ENCODE assay signal across 8 cellular contexts in genomic region chr2:177391822-177392372, GRCh38. TPM values are rescaled to one million over a fixed set of nuclear protein-coding genes. Genes with fewer than 3 reads are reported as not detected.
A peak's percentile ranks its signal among the peaks of the same experiment; 100 is the strongest.
DNase-seq lines count a peak whose midpoint lies in the region; ATAC-seq, FAIRE-seq and TF ChIP-seq lines count a peak whose summit lies in the region.

No MANE protein-coding gene starts in this region.

- no peak for TF ChIP-seq CTCF in heart right ventricle (IDR thresholded peaks at IDR 0.05)
- TF ChIP-seq CTCF in GM12878 (IDR thresholded peaks at IDR 0.05 in 2 of 3, conservative IDR thresholded peaks at IDR 0.05 in 1 of 3; ENCODE audit: control insufficient read depth in 2 of 3, extremely low read depth in 1 of 3, insufficient read depth in 1 of 3, low read depth in 3 of 3, low read length in 3 of 3), result no peak

- POLR2A ChIA-PET in GM12878 (lab: Charles Lee), result interaction anchor here (0.8 to 1.3 kb wide), 4 partner anchors 10 to 39 kb away, joined by 3 to 4 read pairs (median 4); no protein-coding TSS in a partner anchor

- H3K18ac ChIP-seq in mesendoderm (ENCODE audit: low read length), result no peak overlapping the region

- H3K79me2 ChIP-seq in GM12878 (ENCODE audit: control insufficient read depth, insufficient read depth, low read length), result peaks cover 46% of the 10 kb centered on the region
- peaks cover 31% of the 10 kb centered on the region for H3K79me2 ChIP-seq in mesendoderm (ENCODE audit: control insufficient read depth, insufficient read depth, low read length)

- H2BK5ac ChIP-seq in mesendoderm (ENCODE audit: low read length), result no peak overlapping the region

- SMC1A ChIA-PET in GM12878 (lab: Charles Lee; ENCODE audit: uncharacterized antibody, unreplicated experiment), result interaction anchor here (1.0 to 5.0 kb wide), 8 partner anchors 10 to 227 kb away, joined by 3 to 52 read pairs (median 8); partner anchors contain the start of gene NFE2L2

- H2BK120ac ChIP-seq in mesendoderm (ENCODE audit: low read depth, low read length), result no peak overlapping the region

- RAD21 ChIA-PET in GM12878 (lab: Charles Lee; ENCODE audit: unreplicated experiment), result interaction anchor here (0.8 to 1.7 kb wide), 7 partner anchors 8 to 110 kb away, joined by 3 to 7 read pairs (median 4); no protein-coding TSS in a partner anchor

- no peak for TF ChIP-seq POLR2A in GM12878 (IDR thresholded peaks at IDR 0.05; ENCODE audit: low read depth, low read length)

- WGBS in heart right ventricle, 2 donors, result 51 to 55% methylated on average over 4 of the region's 4 CpGs
- WGBS in GM12878 (ENCODE audit: insufficient coverage, insufficient replicate concordance, low lambda C conversion rate, missing lambda C conversion rate), result 17% methylated on average over 4 of the region's 4 CpGs
- no CpG with 5 or more reads among the region's 4 CpGs for WGBS in mesendoderm (ENCODE audit: extremely low coverage, insufficient coverage, low lambda C conversion rate)
- WGBS in aorta, 2 donors, result 68 to 73% methylated on average over 4 of the region's 4 CpGs

- H2BK15ac ChIP-seq in mesendoderm (replicated peaks; ENCODE audit: low read depth), result no peak overlapping the region

- H3K4me3 ChIP-seq in heart right ventricle (peak overlapping the region in 9 of 10 donors; percentile 80 to 99 (median 92)), GM12878 (peak overlapping the region; percentile 91), mesendoderm (ENCODE audit: low read length) (peak overlapping the region; percentile 31), aorta (ENCODE audit: low read length in 2 of 2) (peak overlapping the region; percentile 43 to 81)

- peak overlapping the region; percentile 91 for H3K56ac ChIP-seq in mesendoderm (ENCODE audit: low read length)

- H3K36me3 ChIP-seq in heart right ventricle, result no peaks in the 10 kb centered on the region
- no peaks in the 10 kb centered on the region for H3K36me3 ChIP-seq in GM12878 (ENCODE audit: control insufficient read depth in 2 of 2, insufficient read depth in 2 of 2, low read length in 1 of 2)
- no peaks in the 10 kb centered on the region for H3K36me3 ChIP-seq in mesendoderm (ENCODE audit: control insufficient read depth, insufficient read depth, low read length)
- no peaks in the 10 kb centered on the region for H3K36me3 ChIP-seq in aorta (ENCODE audit: control insufficient read depth in 1 of 2, insufficient read depth in 2 of 2, low read length in 1 of 2)

- no peak overlapping the region for H3K23ac ChIP-seq in mesendoderm (ENCODE audit: low read length)

- TF ChIP-seq RAD21 in GM12878 (IDR thresholded peaks at IDR 0.05; ENCODE audit: insufficient read depth, low read depth, low read length), result no peak

- no peak for DNase-seq in heart right ventricle
- DNase-seq in Right ventricle myocardium inferior (ENCODE audit: missing footprints), result no peak
- DNase-seq in GM12878 (ENCODE audit: low read depth, low spot score), result no peak
- no peak for DNase-seq in mesendoderm
- no peak for DNase-seq in aorta
- DNase-seq in iPS-NIHi11 (ENCODE audit: low spot score), result no peak
- DNase-seq in effector CD4-positive, alpha-beta T cell, result no peak

- CTCF ChIA-PET in GM12878 (lab: Yijun Ruan, JAX), result interaction anchor here (0.6 to 3.8 kb wide), 13 partner anchors 10 to 493 kb away, joined by 3 to 17 read pairs (median 4); partner anchors contain the start of gene NFE2L2

- no peak overlapping the region for H4K8ac ChIP-seq in mesendoderm (ENCODE audit: low read depth, low read length)

- no peak for FAIRE-seq in GM12878 (lab: Jason Lieb, UNC)

- ATAC-seq in heart right ventricle, result no peak
- no peak for ATAC-seq in Right ventricle myocardium inferior
- no peak for ATAC-seq in GM12878
- ATAC-seq in aorta (ENCODE audit: low FRiP score), result no peak
- ATAC-seq in HG02870 (IDR thresholded peaks at IDR 0.05; ENCODE audit: unreplicated experiment), result no peak

- intact Hi-C loops in heart right ventricle (cut with DNase I) (loop anchor here in 1 of 10 donors (10.0 kb wide), 1 partner anchor 127 kb away; the partner anchor contains the start of gene NFE2L2), Right ventricle myocardium inferior (cut with DNase I) (loop anchor here (10.0 kb wide), 1 partner anchor 127 kb away; the partner anchor contains the start of gene NFE2L2), GM12878 (cut with micrococcal nuclease; ENCODE audit: unreplicated experiment) (loop anchor here (10.0 kb wide), 1 partner anchor 127 kb away; the partner anchor contains the start of gene NFE2L2), aorta (cut with DNase I) (loop anchor here in 1 of 2 donors (5.0 kb wide), 1 partner anchor 225 kb away; no protein-coding TSS in a partner anchor)

- H3K79me1 ChIP-seq in mesendoderm (ENCODE audit: low read length), result peaks cover 8% of the 10 kb centered on the region

- peak overlapping the region; percentile 98 for H2AFZ ChIP-seq in GM12878 (ENCODE audit: control insufficient read depth, low read depth, low read length)

- no peak overlapping the region for H2AK5ac ChIP-seq in mesendoderm (ENCODE audit: low read length)

- H3K27ac ChIP-seq in heart right ventricle (peak overlapping the region in 8 of 10 donors; percentile 81 to 93 (median 84)), GM12878 (ENCODE audit: control insufficient read depth, insufficient read depth) (peak overlapping the region; percentile 66), mesendoderm (ENCODE audit: low read depth, low read length) (no peak overlapping the region), aorta (ENCODE audit: low read depth in 1 of 2, low read length in 2 of 2) (no peak overlapping the region)

- H3K9me3 ChIP-seq in heart right ventricle (no peaks in the 10 kb centered on the region), GM12878 (replicated peaks; ENCODE audit: control insufficient read depth, insufficient read depth, low read length) (no peaks in the 10 kb centered on the region), aorta (ENCODE audit: control insufficient read depth, low read length) (no peaks in the 10 kb centered on the region)

- TSS peak; percentile 68 for BruUV-seq in GM12878 (replicated peaks; lab: Mats Ljungman, UMichigan)

- no peaks in the 10 kb centered on the region for H4K20me1 ChIP-seq in GM12878 (ENCODE audit: control insufficient read depth, insufficient read depth)

- no peak for TF ChIP-seq EP300 in GM12878 (IDR thresholded peaks at IDR 0.05; ENCODE audit: borderline replicate concordance in 1 of 2, control insufficient read depth in 1 of 2, low read depth in 2 of 2, low read length in 2 of 2)

- H3K9ac ChIP-seq in GM12878 (ENCODE audit: control insufficient read depth, insufficient read depth, low read length), result peak overlapping the region; percentile 87
- peak overlapping the region; percentile 94 for H3K9ac ChIP-seq in mesendoderm (ENCODE audit: low read length)

- H3K27me3 ChIP-seq in heart right ventricle (no peaks in the 10 kb centered on the region), GM12878 (replicated peaks in 1 of 2; ENCODE audit: control insufficient read depth in 2 of 2, insufficient read depth in 2 of 2, low read length in 1 of 2) (no peaks in the 10 kb centered on the region), mesendoderm (ENCODE audit: insufficient read depth, low read length, poor library complexity) (no peaks in the 10 kb centered on the region), aorta (ENCODE audit: control insufficient read depth in 1 of 2, insufficient read depth in 2 of 2, low read length in 1 of 2) (no peaks in the 10 kb centered on the region)

- in situ Hi-C loops in GM12878 (cut with MboI), result no loop called here

- peak overlapping the region; percentile 63 for H4K5ac ChIP-seq in mesendoderm (ENCODE audit: low read length)

- H3K4me2 ChIP-seq in GM12878 (ENCODE audit: control insufficient read depth, insufficient read depth), result peak overlapping the region; percentile 100
- H3K4me2 ChIP-seq in mesendoderm (ENCODE audit: low read length), result peak overlapping the region; percentile 66

- peaks cover 0 to 53% (median 34%) of the 10 kb centered on the region in 9 donors for H3K4me1 ChIP-seq in heart right ventricle
- H3K4me1 ChIP-seq in GM12878 (ENCODE audit: control insufficient read depth, insufficient read depth, low read length), result peaks cover 16% of the 10 kb centered on the region
- H3K4me1 ChIP-seq in mesendoderm (ENCODE audit: control insufficient read depth, low read depth, low read length), result peaks cover 6% of the 10 kb centered on the region
- H3K4me1 ChIP-seq in aorta (ENCODE audit: control insufficient read depth in 1 of 2, insufficient read depth in 2 of 2, low read length in 2 of 2), result no peaks in the 10 kb centered on the region

- H3K4ac ChIP-seq in mesendoderm (ENCODE audit: low read depth, low read length), result no peak overlapping the region

RNA-seq across cellular contexts. Expression of gene AGPS, which starts 0.7 kb away (rescaled TPM):
- total RNA-seq in heart right ventricle (10 to 100 TPM; 23.1 to 32.0 (median 28.9) TPM), Right ventricle myocardium inferior (32.3 TPM), GM12878 (2014; rRNA removed) (37.7 and 45.5 TPM in 2 replicates), GM12878 (2014; rRNA removed; fragmentation: Illumina TruSeq; extraction: Trizol) (39.7 and 39.8 TPM in 2 replicates), GM12878 (2021) (54.1 and 54.2 TPM in 2 replicates), aorta (10 to 100 TPM; 25.1 to 35.8 TPM)
- polyA plus RNA-seq in heart right ventricle (1 to 10 TPM; 4.6 to 7.1 TPM), GM12878 (2011; rRNA removed) (28.1 and 49.6 TPM in 2 replicates), GM12878 (2014; fragmentation: Illumina TruSeq; extraction: Trizol) (32.6 and 38.0 TPM in 2 replicates), GM12878 (2014; fragmentation: Nextera tagmentation; extraction: Ambion mirVana) (10 to 100 TPM in 1 of 2 experiments, 1 to 10 TPM in 1; 7.9 to 11.1 TPM), GM12878 (2014; rRNA removed) (43.2 and 43.8 TPM in 2 replicates), GM12878 (2016; fragmentation: Nextera tagmentation; extraction: Ambion mirVana) (10 to 100 TPM; 42.3 to 46.0 TPM), aorta (1 to 10 TPM; 5.3 to 6.9 TPM)
- 61.8 and 83.2 TPM in 2 replicates for total RNA-seq in GM12878 (2013; cell fraction: nucleolus; rRNA removed)
- polyA plus RNA-seq in GM12878 (2011; ENCODE audit: low read depth), result 6.5 TPM
- 7.5 and 9.2 TPM in 2 replicates for polyA plus RNA-seq in GM12878 (2011; cell fraction: cytosol; rRNA removed)
- polyA plus RNA-seq in GM12878 (2011; cell fraction: nucleus; rRNA removed), result 10.8 and 15.0 TPM in 2 replicates
- 10.6 and 13.5 TPM in 2 replicates for polyA plus RNA-seq in GM12878 (2012)
- 17.5 and 31.1 TPM in 2 replicates for polyA minus RNA-seq in GM12878 (2011; rRNA and poly(A)+ RNA removed)
- polyA minus RNA-seq in GM12878 (2011; cell fraction: cytosol; rRNA and poly(A)+ RNA removed), result 11.4 and 16.7 TPM in 2 replicates
- 15.0 and 28.9 TPM in 2 replicates for polyA minus RNA-seq in GM12878 (2011; cell fraction: nucleus; rRNA and poly(A)+ RNA removed)
- polyA plus RNA-seq in mesendoderm (2013, experiment 1 of 2), result 41.4 TPM
- 40.2 TPM for polyA plus RNA-seq in mesendoderm (2013, experiment 2 of 2)

Comparison
In these comparisons a context has a peak if more than half of its experiments do, and no peak if none do; other contexts are left out.
1. H3K27ac ChIP-seq: peak in heart right ventricle (8 of 10) and GM12878 (single experiment); none in mesendoderm (single experiment) and aorta (0 of 2).
2. H3K4me3 ChIP-seq: peak in every context shown above with its lines; median percentile 92 in heart right ventricle; 91 in GM12878; 62 in aorta; 31 in mesendoderm.